In the genomic region with DNA sequence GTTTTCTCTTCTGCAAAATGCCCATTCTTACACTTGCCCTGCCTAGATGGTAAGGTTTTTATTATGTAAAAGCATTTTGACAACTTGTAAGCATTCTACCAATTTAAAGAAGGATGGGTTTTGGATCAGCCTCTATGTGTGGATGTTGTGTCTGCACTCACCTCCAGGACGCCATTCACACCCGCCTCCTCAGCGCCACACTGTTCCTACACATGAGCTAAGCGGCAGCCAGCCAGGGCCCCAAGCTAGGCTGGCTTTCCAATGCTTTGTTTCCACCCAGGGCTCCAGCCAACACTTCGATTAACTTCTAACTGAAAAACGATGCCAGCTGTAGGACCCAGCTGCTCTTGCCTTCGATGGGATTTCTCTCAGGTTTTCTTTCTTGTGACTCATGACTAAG, we compare ENCODE assay signal across 18 cellular contexts.
DNase-seq lines count a peak whose midpoint lies in the region; ATAC-seq and TF ChIP-seq lines count a peak whose summit lies in the region.
"Had no signal": no experiment of that assay in that cellular context is flagged by ENCODE, and none has a peak within 500 bp of the region (broad histone marks: within the 10 kb centered on the region; RNA-seq: fewer than 3 reads in every experiment).

No MANE protein-coding gene starts in this region.

- no peaks in the 10 kb centered on the region; a peak in 1 of 22 replicates for H3K27me3 ChIP-seq in BLaER1 treated with 17β-estradiol and CSF1 and Interleukin-3, amounts not matched to agents 10 nM and 100 nM
- no peaks in the 10 kb centered on the region for H3K27me3 ChIP-seq in Karpas-422 (ENCODE audit: low read length)
- H3K27me3 ChIP-seq in mammary epithelial cell (ENCODE audit: insufficient read depth, low read length): no peaks in the 10 kb centered on the region
- H3K27me3 ChIP-seq: SJCRH30 had no signal

- DNase-seq in Karpas-422 (peak; percentile 51), mammary epithelial cell (no peak), occipital lobe (lab: John Stamatoyannopoulos, UW) (peak; percentile 40), NCI-H1930 (lab: John Stamatoyannopoulos, UW) (no peak)
- DNase-seq: C1 segment of cervical spinal cord; CD8-positive, alpha-beta memory T cell; DMS79; KG1; NCI-H1417; NCI-H2029; NCI-H510A; PC-3; SJCRH30 had no signal

- in situ Hi-C loops in mammary epithelial cell (cut with MboI; ENCODE audit: low sequenced_read_pairs in 2 of 2): no loop called here

- no peaks in the 10 kb centered on the region for H4K20me1 ChIP-seq in BLaER1 treated with 17β-estradiol and CSF1 and Interleukin-3, amounts not matched to agents 10 nM and 100 nM
- H4K20me1 ChIP-seq in Karpas-422 (ENCODE audit: insufficient read depth, low read depth, low read length): no peaks in the 10 kb centered on the region
- no peaks in the 10 kb centered on the region for H4K20me1 ChIP-seq in mammary epithelial cell (ENCODE audit: insufficient read depth, low read length)

- intact Hi-C loops in mammary epithelial cell (cut with micrococcal nuclease): no loop called here

- H3K79me2 ChIP-seq in Karpas-422 (ENCODE audit: low read length): no peaks in the 10 kb centered on the region
- no peaks in the 10 kb centered on the region for H3K79me2 ChIP-seq in mammary epithelial cell (ENCODE audit: insufficient read depth, low read length)

- H3K27ac ChIP-seq in BLaER1 treated with 17β-estradiol and CSF1 and Interleukin-3, amounts not matched to agents 10 nM and 100 nM: no peak overlapping the region
- H3K27ac ChIP-seq in Karpas-422 (ENCODE audit: low read length): peak overlapping the region; percentile 88; the same call in 1 of the 2 replicates
- H3K27ac ChIP-seq in mammary epithelial cell (ENCODE audit: insufficient read depth, low read depth, low read length): no peak overlapping the region
- H3K27ac ChIP-seq: A549, RWPE1, SJCRH30 had no signal

- H3K9ac ChIP-seq in BLaER1 treated with 17β-estradiol and CSF1 and Interleukin-3, amounts not matched to agents 10 nM and 100 nM: no peak overlapping the region
- H3K9ac ChIP-seq in Karpas-422 (ENCODE audit: low read length): no peak overlapping the region
- no peak overlapping the region for H3K9ac ChIP-seq in mammary epithelial cell (ENCODE audit: insufficient read depth, low read length)

- H3K4me3 ChIP-seq in BLaER1 treated with 17β-estradiol and CSF1 and Interleukin-3, amounts not matched to agents 10 nM and 100 nM: no peak overlapping the region
- H3K4me3 ChIP-seq in Karpas-422 (ENCODE audit: low read length) (0 out of 2 replicates have a peak overlapping the region, but pooled peaks have one; percentile 34), mammary epithelial cell (replicated peaks in 1 of 3; ENCODE audit: insufficient read depth in 1 of 3, low read depth in 2 of 3, low read length in 3 of 3) (no peak overlapping the region)
- H3K4me3 ChIP-seq: A549, SJCRH30 had no signal

- CTCF ChIA-PET in mammary epithelial cell (lab: Charles Lee; ENCODE audit: low non-redundant PET): no interaction called here

- H3K4me2 ChIP-seq in BLaER1 treated with 17β-estradiol and CSF1 and Interleukin-3, amounts not matched to agents 10 nM and 100 nM: peak overlapping the region; percentile 5 to 98 (median 73); a peak in 18 of 22 replicates
- H3K4me2 ChIP-seq in Karpas-422 (ENCODE audit: low read depth, low read length, poor library complexity, severe bottlenecking) (peak overlapping the region; percentile 64), mammary epithelial cell (ENCODE audit: insufficient read depth, low read depth, low read length) (no peak overlapping the region)
- H3K4me2 ChIP-seq: A549 had no signal

- H3K9me2 ChIP-seq in Karpas-422 (replicated peaks; ENCODE audit: insufficient read depth, low read length): no peaks in the 10 kb centered on the region

- no TSS peak for BruUV-seq in mammary epithelial cell (replicated peaks; lab: Mats Ljungman, UMichigan)

- dilution Hi-C loops in mammary epithelial cell (cut with HindIII; ENCODE audit: low sequenced_read_pairs): no loop called here

- WGBS in mammary epithelial cell (ENCODE audit: low coverage, missing lambda C conversion rate): 24% methylated on average over 7 of the region's 7 CpGs

- peaks cover 0 to 15% (median 0%) of the 10 kb centered on the region in 11 experiments; a peak in 1 of 22 replicates for H3K9me3 ChIP-seq in BLaER1 treated with 17β-estradiol and CSF1 and Interleukin-3, amounts not matched to agents 10 nM and 100 nM (replicated peaks in 1 of 11)
- H3K9me3 ChIP-seq in Karpas-422 (ENCODE audit: low read length): no peaks in the 10 kb centered on the region
- no peaks in the 10 kb centered on the region for H3K9me3 ChIP-seq in mammary epithelial cell (replicated peaks; ENCODE audit: insufficient read depth, low read length)
- H3K9me3 ChIP-seq: A549, SJCRH30 had no signal

- peaks cover 28 to 57% (median 49%) of the 10 kb centered on the region in 10 experiments for H3K4me1 ChIP-seq in BLaER1 treated with 17β-estradiol and CSF1 and Interleukin-3, amounts not matched to agents 10 nM and 100 nM
- H3K4me1 ChIP-seq in Karpas-422 (ENCODE audit: low read length) (peaks cover 58% of the 10 kb centered on the region), mammary epithelial cell (ENCODE audit: insufficient read depth, low read length) (peaks cover 13% of the 10 kb centered on the region)
- H3K4me1 ChIP-seq: A549, SJCRH30 had no signal

- no peaks in the 10 kb centered on the region for H3K36me3 ChIP-seq in BLaER1 treated with 17β-estradiol and CSF1 and Interleukin-3, amounts not matched to agents 10 nM and 100 nM
- H3K36me3 ChIP-seq in Karpas-422 (ENCODE audit: insufficient read depth, low read length) (no peaks in the 10 kb centered on the region), mammary epithelial cell (ENCODE audit: insufficient read depth, low read length) (no peaks in the 10 kb centered on the region)
- H3K36me3 ChIP-seq: SJCRH30 had no signal

- ATAC-seq in HG03135 (IDR thresholded peaks at IDR 0.05; ENCODE audit: unreplicated experiment) (no peak), HG03439 (IDR thresholded peaks at IDR 0.05; ENCODE audit: unreplicated experiment) (no peak)
- ATAC-seq: A549, PC-3 had no signal

- H2AFZ ChIP-seq in Karpas-422 (ENCODE audit: low read length) (no peak overlapping the region; the same call in 1 of the 2 replicates), mammary epithelial cell (ENCODE audit: low read depth, low read length) (peak overlapping the region; percentile 4)

- no peak for TF ChIP-seq CTCF in mammary epithelial cell (conservative IDR thresholded peaks at IDR 0.05 in 1 of 2, IDR thresholded peaks at IDR 0.05 in 1 of 2; ENCODE audit: extremely low read depth in 1 of 2, insufficient read depth in 1 of 2, low read depth in 1 of 2, low read length in 2 of 2)

Comparison
In these comparisons a context has a peak if more than half of its experiments do, and no peak if none do; other contexts are left out.
1. DNase-seq: peak in Karpas-422 (single experiment) and occipital lobe (single experiment); none in mammary epithelial cell (single experiment) and NCI-H1930 (0 of 2).